Comparison of ENCODE assay signal across 17 cellular contexts in the genomic region with DNA sequence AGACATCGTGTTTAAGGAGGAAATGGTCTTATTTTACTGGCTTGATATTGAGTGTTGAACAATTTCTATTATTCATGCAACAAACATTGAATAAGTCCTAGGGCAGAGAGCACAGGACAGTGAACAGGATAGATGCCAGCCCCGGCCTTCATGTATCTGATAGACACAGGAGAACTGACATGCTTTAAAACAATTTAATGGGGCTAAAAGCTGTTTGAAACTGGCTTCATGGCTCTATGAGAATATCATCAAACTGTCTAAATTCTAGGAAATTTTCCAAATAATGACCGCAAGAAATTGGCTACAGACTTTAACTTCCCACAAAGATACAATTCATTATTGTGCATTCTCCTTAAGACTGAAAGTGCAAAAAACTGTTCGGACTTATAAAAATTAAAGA.
A peak's percentile ranks its signal among the peaks of the same experiment; 100 is the strongest.
DNase-seq lines count a peak whose midpoint lies in the region; ATAC-seq and TF ChIP-seq lines count a peak whose summit lies in the region.
"Had no signal": no experiment of that assay in that cellular context is flagged by ENCODE, and none has a peak within 500 bp of the region (broad histone marks: within the 10 kb centered on the region; RNA-seq: fewer than 3 reads in every experiment).

No MANE protein-coding gene starts in this region.

- ATAC-seq in Right ventricle myocardium superior (ENCODE audit: poor library complexity) (peak; percentile 43), left lung (peak; percentile 29)

- no peak overlapping the region for H3K27ac ChIP-seq in right atrium auricular region
- H3K27ac ChIP-seq in left lung = no peak overlapping the region
- H3K27ac ChIP-seq in testis = no peak overlapping the region
- no peak overlapping the region for H3K27ac ChIP-seq in brain microvascular endothelial cell
- H3K27ac ChIP-seq: C4-2B had no signal

- H3K4me3 Mint-ChIP-seq in chondrocyte (ENCODE audit: unreplicated experiment) = no peak overlapping the region

- WGBS in testis, 2 donors = 42 to 51% methylated on average over 4 of the region's 4 CpGs

- peaks cover 1% of the 10 kb centered on the region for H3K27me3 Mint-ChIP-seq in chondrocyte (ENCODE audit: low read depth)

- no peaks in the 10 kb centered on the region for H3K36me3 Mint-ChIP-seq in chondrocyte (ENCODE audit: low read depth)

- in situ Hi-C loops in brain microvascular endothelial cell (cut with HindIII; ENCODE audit: low pct_ligation_motif_present, low sequenced_read_pairs) = no loop called here

- no peaks in the 10 kb centered on the region for H3K27me3 ChIP-seq in right atrium auricular region
- H3K27me3 ChIP-seq in left lung = no peaks in the 10 kb centered on the region
- H3K27me3 ChIP-seq in testis = no peaks in the 10 kb centered on the region
- no peaks in the 10 kb centered on the region for H3K27me3 ChIP-seq in brain microvascular endothelial cell (replicated peaks)

- no peak overlapping the region for H3K27ac Mint-ChIP-seq in chondrocyte (ENCODE audit: unreplicated experiment)

- H3K9me3 Mint-ChIP-seq in chondrocyte (ENCODE audit: low read depth) = no peaks in the 10 kb centered on the region

- H3K4me3 ChIP-seq in right atrium auricular region = no peak overlapping the region
- H3K4me3 ChIP-seq in left lung = no peak overlapping the region
- H3K4me3 ChIP-seq in testis = no peak overlapping the region
- no peak overlapping the region for H3K4me3 ChIP-seq in brain microvascular endothelial cell (ENCODE audit: low read depth, low read length)

- DNase-seq in Right ventricle myocardium superior (no peak), right atrium auricular region (ENCODE audit: low spot score) (no peak), fibroblast of peridontal ligament (ENCODE audit: extremely low read depth) (peak; percentile 0), left lung (no peak), SW480 (ENCODE audit: low spot score) (no peak), chondrocyte (ENCODE audit: low spot score) (no peak), testis (no peak), brain microvascular endothelial cell (no peak)
- DNase-seq: DMS 273 treated with DMSO at 0.1 percent for 48 hours, KBM-7, NCI-H1092, NCI-H1694, NCI-H2107, NCI-H2227 treated with DMSO at 0.1 percent for 48 hours, NCI-H524, SHP77 had no signal

- H3K4me1 ChIP-seq in right atrium auricular region (no peaks in the 10 kb centered on the region), left lung (no peaks in the 10 kb centered on the region), testis (no peaks in the 10 kb centered on the region)

- intact Hi-C loops in Right ventricle myocardium superior (cut with DNase I) = no loop called here
- intact Hi-C loops in left lung (cut with DNase I) = no loop called here
- intact Hi-C loops in testis (cut with DNase I; ENCODE audit: low total_unique reads) = no loop called here

- TF ChIP-seq POLR2A in testis (IDR thresholded peaks at IDR 0.05) = no peak

- TF ChIP-seq CTCF in right atrium auricular region (IDR thresholded peaks at IDR 0.05) (no peak), left lung (IDR thresholded peaks at IDR 0.05) (no peak), chondrocyte (IDR thresholded peaks at IDR 0.05) (no peak), testis (IDR thresholded peaks at IDR 0.05) (no peak), brain microvascular endothelial cell (IDR thresholded peaks at IDR 0.05; ENCODE audit: low read depth, low read length, missing control alignments) (no peak)

- H3K9me3 ChIP-seq in right atrium auricular region (no peaks in the 10 kb centered on the region), left lung (no peaks in the 10 kb centered on the region), testis (no peaks in the 10 kb centered on the region)

- H3K36me3 ChIP-seq in right atrium auricular region = no peaks in the 10 kb centered on the region
- H3K36me3 ChIP-seq in left lung = no peaks in the 10 kb centered on the region
- H3K36me3 ChIP-seq in testis (ENCODE audit: low read depth, missing control alignments) = no peaks in the 10 kb centered on the region
- no peaks in the 10 kb centered on the region for H3K36me3 ChIP-seq in brain microvascular endothelial cell (replicated peaks)

- no peaks in the 10 kb centered on the region for H3K4me1 Mint-ChIP-seq in chondrocyte (ENCODE audit: low read depth)
